ENCODE assay signal across 12 cellular contexts in the genomic region with DNA sequence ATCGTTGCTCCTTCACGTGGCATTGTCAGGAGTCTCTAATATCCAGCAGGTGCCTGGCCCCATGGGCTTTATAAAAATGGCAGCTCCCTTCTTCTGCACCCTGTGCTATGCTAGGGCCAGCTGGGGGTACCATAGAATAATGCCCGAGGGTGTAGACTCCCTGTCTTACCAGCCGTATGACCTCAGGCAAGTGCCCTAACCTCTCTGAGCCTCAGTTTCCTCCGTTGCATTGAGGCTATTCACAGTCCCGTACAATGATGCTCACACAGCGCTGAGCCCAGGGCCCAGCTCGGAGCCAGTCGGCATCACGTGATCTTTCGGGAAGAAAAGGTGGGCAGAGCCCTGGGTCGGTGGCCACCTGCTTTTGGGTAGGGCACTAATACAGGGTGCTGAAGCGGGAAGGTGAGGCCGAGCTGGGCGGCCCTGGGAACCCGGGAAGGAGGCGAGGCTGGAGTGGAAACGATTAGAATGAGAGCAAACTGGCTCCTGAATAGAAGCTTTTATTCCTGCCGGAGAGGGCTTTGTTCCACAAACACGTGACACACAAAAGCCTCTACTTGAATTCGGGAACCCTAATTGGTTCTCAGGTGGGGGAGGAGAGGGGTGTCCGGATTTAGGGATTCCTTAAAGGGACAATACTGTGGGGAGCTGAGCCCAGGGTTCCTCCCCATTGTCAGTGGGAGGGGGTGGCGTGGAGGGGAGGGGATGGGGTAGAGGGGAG. TPM values are rescaled to one million over a fixed set of nuclear protein-coding genes. Genes with fewer than 3 reads are reported as not detected.
DNase-seq lines count a peak whose midpoint lies in the region; ATAC-seq, FAIRE-seq and TF ChIP-seq lines count a peak whose summit lies in the region.
"Had no signal": no experiment of that assay in that cellular context is flagged by ENCODE, and none has a peak within 500 bp of the region (broad histone marks: within the 10 kb centered on the region; RNA-seq: fewer than 3 reads in every experiment).

No MANE protein-coding gene starts in this region.

- TF ChIP-seq CTCF in A549 (IDR thresholded peaks at IDR 0.05) (no peak), WTC11 (IDR thresholded peaks at IDR 0.05) (no peak), osteocyte (IDR thresholded peaks at IDR 0.05) (no peak)

- no peak overlapping the region for H3K4me3 ChIP-seq in A549
- H3K4me3 ChIP-seq: Peyer's patch had no signal

- no peak for TF ChIP-seq EP300 in A549 (IDR thresholded peaks at IDR 0.05)

- H3K4me1 ChIP-seq in A549 = peaks cover 5% of the 10 kb centered on the region; the same call in 1 of the 3 replicates
- H3K4me1 ChIP-seq: Peyer's patch had no signal

- CTCF ChIA-PET in A549 (lab: Yijun Ruan, JAX) = no interaction called here
- CTCF ChIA-PET in WTC11 (lab: Charles Lee) = interaction anchor here (0.6 to 2.5 kb wide), 16 partner anchors 19 to 270 kb away, joined by 3 to 25 read pairs (median 4); a partner anchor contains a TSS

- DNase-seq in A549 (ENCODE audit: low read depth in 1 of 2, low spot score in 1 of 2) (no peak), NCI-H1105 (lab: John Stamatoyannopoulos, UW) (peak; percentile 82), WTC11 (ENCODE audit: low spot score) (peak; percentile 79), islet precursor cell (peak; percentile 67), osteocyte (ENCODE audit: extremely low spot score, unreplicated experiment) (no peak), Kasumi-1 (lab: John Stamatoyannopoulos, UW) (no peak)
- DNase-seq in stimulated activated CD4-positive, alpha-beta T cell treated with anti-CD3 and anti-CD28 coated beads, Interleukin-4, amount 100 ng/mL, for 1 hour = no peak
- DNase-seq: activated B cell treated with CpG ODN at 0.5 μM for 24 hours; activated naive CD4-positive, alpha-beta T cell; Peyer's patch had no signal

- POLR2A ChIA-PET in A549 (lab: Yijun Ruan, JAX) (interaction anchor here (0.7 kb wide), 1 partner anchor 49 kb away, joined by 4 read pairs; a partner anchor contains a TSS), WTC11 (lab: Charles Lee) (interaction anchor here (0.6 to 1.6 kb wide), 17 partner anchors 8 to 614 kb away, joined by 3 to 14 read pairs (median 5); a partner anchor contains a TSS)

- H3K27me3 Mint-ChIP-seq in WTC11 (ENCODE audit: low read depth) (no peaks in the 10 kb centered on the region), osteocyte (ENCODE audit: unreplicated experiment) (peaks cover 37% of the 10 kb centered on the region)

- H3K36me3 Mint-ChIP-seq in WTC11 (no peaks in the 10 kb centered on the region), osteocyte (ENCODE audit: unreplicated experiment) (no peaks in the 10 kb centered on the region)

- TF ChIP-seq RAD21 in A549 (conservative IDR thresholded peaks at IDR 0.05 in 1 of 2, IDR thresholded peaks at IDR 0.05 in 1 of 2) = no peak

- TF ChIP-seq POLR2A in A549 (IDR thresholded peaks at IDR 0.05; ENCODE audit: low read length) = no peak

- peak overlapping the region; percentile 51 for H3K4me2 ChIP-seq in A549

- no peak overlapping the region for H3K27ac ChIP-seq in A549
- H3K27ac ChIP-seq: Peyer's patch had no signal

- peak overlapping the region; percentile 66 for H3K4me3 Mint-ChIP-seq in WTC11
- H3K4me3 Mint-ChIP-seq in osteocyte (ENCODE audit: unreplicated experiment) = no peak overlapping the region
- H3K4me3 Mint-ChIP-seq: activated B cell treated with CpG ODN at 0.5 μM for 24 hours had no signal

- H3K9me3 ChIP-seq in A549 = no peaks in the 10 kb centered on the region
- H3K9me3 ChIP-seq: Peyer's patch had no signal

- H3K9me3 Mint-ChIP-seq in WTC11 (no peaks in the 10 kb centered on the region), osteocyte (ENCODE audit: unreplicated experiment) (no peaks in the 10 kb centered on the region)
- H3K9me3 Mint-ChIP-seq: activated B cell treated with CpG ODN at 0.5 μM for 24 hours had no signal

- ATAC-seq in A549 (peak; percentile 39 to 49; a peak in 4 of 6 replicates), WTC11 (peak; percentile 87), HG03442 (IDR thresholded peaks at IDR 0.05; ENCODE audit: unreplicated experiment) (no peak)

- peak overlapping the region; percentile 96 for H3K27ac Mint-ChIP-seq in WTC11
- no peak overlapping the region for H3K27ac Mint-ChIP-seq in osteocyte (ENCODE audit: unreplicated experiment)
- H3K27ac Mint-ChIP-seq: activated B cell treated with CpG ODN at 0.5 μM for 24 hours had no signal

- 35% methylated on average over 22 of the region's 23 CpGs for WGBS in A549 (ENCODE audit: missing lambda C conversion rate)

- FAIRE-seq in A549 (lab: Jason Lieb, UNC) = no peak

- peaks cover 33% of the 10 kb centered on the region for H3K4me1 Mint-ChIP-seq in WTC11
- peaks cover 2% of the 10 kb centered on the region for H3K4me1 Mint-ChIP-seq in osteocyte (ENCODE audit: unreplicated experiment)

TF ChIP-seq in A549, 52 proteins besides CTCF, POLR2A, EP300 and RAD21:
- TF ChIP-seq, protein P1, sequence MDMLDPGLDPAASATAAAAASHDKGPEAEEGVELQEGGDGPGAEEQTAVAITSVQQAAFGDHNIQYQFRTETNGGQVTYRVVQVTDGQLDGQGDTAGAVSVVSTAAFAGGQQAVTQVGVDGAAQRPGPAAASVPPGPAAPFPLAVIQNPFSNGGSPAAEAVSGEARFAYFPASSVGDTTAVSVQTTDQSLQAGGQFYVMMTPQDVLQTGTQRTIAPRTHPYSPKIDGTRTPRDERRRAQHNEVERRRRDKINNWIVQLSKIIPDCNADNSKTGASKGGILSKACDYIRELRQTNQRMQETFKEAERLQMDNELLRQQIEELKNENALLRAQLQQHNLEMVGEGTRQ (IDR thresholded peaks at IDR 0.05) = peak; percentile 60
- no peak for TF ChIP-seq RFX5 (IDR thresholded peaks at IDR 0.05)

TF ChIP-seq in WTC11, 78 proteins besides CTCF, POLR2A, EP300 and RAD21 (continues in another document):
- TF ChIP-seq, protein P2, sequence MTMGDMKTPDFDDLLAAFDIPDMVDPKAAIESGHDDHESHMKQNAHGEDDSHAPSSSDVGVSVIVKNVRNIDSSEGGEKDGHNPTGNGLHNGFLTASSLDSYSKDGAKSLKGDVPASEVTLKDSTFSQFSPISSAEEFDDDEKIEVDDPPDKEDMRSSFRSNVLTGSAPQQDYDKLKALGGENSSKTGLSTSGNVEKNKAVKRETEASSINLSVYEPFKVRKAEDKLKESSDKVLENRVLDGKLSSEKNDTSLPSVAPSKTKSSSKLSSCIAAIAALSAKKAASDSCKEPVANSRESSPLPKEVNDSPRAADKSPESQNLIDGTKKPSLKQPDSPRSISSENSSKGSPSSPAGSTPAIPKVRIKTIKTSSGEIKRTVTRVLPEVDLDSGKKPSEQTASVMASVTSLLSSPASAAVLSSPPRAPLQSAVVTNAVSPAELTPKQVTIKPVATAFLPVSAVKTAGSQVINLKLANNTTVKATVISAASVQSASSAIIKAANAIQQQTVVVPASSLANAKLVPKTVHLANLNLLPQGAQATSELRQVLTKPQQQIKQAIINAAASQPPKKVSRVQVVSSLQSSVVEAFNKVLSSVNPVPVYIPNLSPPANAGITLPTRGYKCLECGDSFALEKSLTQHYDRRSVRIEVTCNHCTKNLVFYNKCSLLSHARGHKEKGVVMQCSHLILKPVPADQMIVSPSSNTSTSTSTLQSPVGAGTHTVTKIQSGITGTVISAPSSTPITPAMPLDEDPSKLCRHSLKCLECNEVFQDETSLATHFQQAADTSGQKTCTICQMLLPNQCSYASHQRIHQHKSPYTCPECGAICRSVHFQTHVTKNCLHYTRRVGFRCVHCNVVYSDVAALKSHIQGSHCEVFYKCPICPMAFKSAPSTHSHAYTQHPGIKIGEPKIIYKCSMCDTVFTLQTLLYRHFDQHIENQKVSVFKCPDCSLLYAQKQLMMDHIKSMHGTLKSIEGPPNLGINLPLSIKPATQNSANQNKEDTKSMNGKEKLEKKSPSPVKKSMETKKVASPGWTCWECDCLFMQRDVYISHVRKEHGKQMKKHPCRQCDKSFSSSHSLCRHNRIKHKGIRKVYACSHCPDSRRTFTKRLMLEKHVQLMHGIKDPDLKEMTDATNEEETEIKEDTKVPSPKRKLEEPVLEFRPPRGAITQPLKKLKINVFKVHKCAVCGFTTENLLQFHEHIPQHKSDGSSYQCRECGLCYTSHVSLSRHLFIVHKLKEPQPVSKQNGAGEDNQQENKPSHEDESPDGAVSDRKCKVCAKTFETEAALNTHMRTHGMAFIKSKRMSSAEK (CRISPR knock-in tag; IDR thresholded peaks at IDR 0.05; ENCODE audit: borderline replicate concordance) = peak; percentile 60; the same call in 1 of the 2 replicates
- TF ChIP-seq KAT7 (CRISPR knock-in tag; IDR thresholded peaks at IDR 0.05; ENCODE audit: borderline replicate concordance) = no peak
- TF ChIP-seq HMGA2 (CRISPR knock-in tag; IDR thresholded peaks at IDR 0.05) = no peak

RNA-seq across cellular contexts. Expression of a gene that starts 19.9 kb away (rescaled TPM):
- polyA plus RNA-seq in A549 (2011; rRNA removed) (0.44 and 0.72 TPM in 2 replicates), A549 (2017; fragmentation: RNase III; extraction: RNeasy Plus Mini Kit Qiagen cat#74134 plus additional on column Dnase treatment) (1.0 to 1.9 TPM (median 1.4 TPM) in 3 replicates)
- 1.0 TPM in 2 replicates for polyA plus RNA-seq in A549 (2012; cell fraction: cytosol; rRNA removed)
- 1.4 and 2.4 TPM in 2 replicates for polyA plus RNA-seq in A549 (2012; cell fraction: nucleus; rRNA removed)
- polyA minus RNA-seq in A549 (2011; rRNA and poly(A)+ RNA removed) = 0.91 and 1.8 TPM in 2 replicates
- total RNA-seq in WTC11 (2021) (64.5 to 71.9 TPM (median 71.5 TPM) in 3 replicates), osteocyte (1.0 and 1.3 TPM in 2 replicates)
- total RNA-seq: activated B cell treated with CpG ODN at 0.5 μM for 24 hours, LHCN-M2 had no signal

RNA-seq across cellular contexts. Expression of a gene that starts 49.0 kb away (rescaled TPM):
- polyA plus RNA-seq in A549 (2011; rRNA removed) (948 and 1,287 TPM in 2 replicates), A549 (2017; fragmentation: RNase III; extraction: RNeasy Plus Mini Kit Qiagen cat#74134 plus additional on column Dnase treatment) (709 to 768 TPM (median 759 TPM) in 3 replicates)
- 2,005 and 2,029 TPM in 2 replicates for polyA plus RNA-seq in A549 (2012; cell fraction: cytosol; rRNA removed)
- polyA plus RNA-seq in A549 (2012; cell fraction: nucleus; rRNA removed) = 3,876 and 3,914 TPM in 2 replicates
- 209 and 257 TPM in 2 replicates for polyA minus RNA-seq in A549 (2011; rRNA and poly(A)+ RNA removed)
- total RNA-seq in WTC11 (2021) (511 to 573 TPM (median 515 TPM) in 3 replicates), osteocyte (299 and 307 TPM in 2 replicates)

RNA-seq across cellular contexts. Expression of a gene that starts 57.3 kb away (rescaled TPM):
- polyA plus RNA-seq in A549 (2011; rRNA removed) = 97.9 and 114 TPM in 2 replicates
- polyA plus RNA-seq in A549 (2012; cell fraction: cytosol; rRNA removed) = 24.2 and 27.2 TPM in 2 replicates
- 6.6 and 9.9 TPM in 2 replicates for polyA plus RNA-seq in A549 (2012; cell fraction: nucleus; rRNA removed)
- 70.9 to 81.9 TPM (median 72.3 TPM) in 3 replicates for polyA plus RNA-seq in A549 (2017; fragmentation: RNase III; extraction: RNeasy Plus Mini Kit Qiagen cat#74134 plus additional on column Dnase treatment)
- 11.1 and 12.6 TPM in 2 replicates for polyA minus RNA-seq in A549 (2011; rRNA and poly(A)+ RNA removed)
- total RNA-seq in WTC11 (2021) = 59.5 to 75.3 TPM (median 60.4 TPM) in 3 replicates
- 23.9 and 25.6 TPM in 2 replicates for total RNA-seq in osteocyte

RNA-seq across cellular contexts. Expression of a gene that starts 57.4 kb away (rescaled TPM):
- 39.9 and 40.6 TPM in 2 replicates for polyA plus RNA-seq in A549 (2011; rRNA removed)
- 12.8 and 14.0 TPM in 2 replicates for polyA plus RNA-seq in A549 (2012; cell fraction: cytosol; rRNA removed)
- 8.3 and 10.1 TPM in 2 replicates for polyA plus RNA-seq in A549 (2012; cell fraction: nucleus; rRNA removed)
- polyA plus RNA-seq in A549 (2017; fragmentation: RNase III; extraction: RNeasy Plus Mini Kit Qiagen cat#74134 plus additional on column Dnase treatment) = 19.7 to 22.5 TPM (median 20.6 TPM) in 3 replicates
- 12.8 and 15.3 TPM in 2 replicates for polyA minus RNA-seq in A549 (2011; rRNA and poly(A)+ RNA removed)
- 29.8 to 36.9 TPM (median 33.9 TPM) in 3 replicates for total RNA-seq in WTC11 (2021)
- 16.1 and 21.1 TPM in 2 replicates for total RNA-seq in osteocyte

Comparison
In these comparisons a context has a peak if more than half of its experiments do, and no peak if none do; other contexts are left out.
1. DNase-seq: peak in NCI-H1105 (single experiment), WTC11 (single experiment) and islet precursor cell (single experiment); none in A549 (0 of 2), stimulated activated CD4-positive, alpha-beta T cell treated with anti-CD3 and anti-CD28 coated beads, Interleukin-4, amount 100 ng/mL, for 1 hour (single experiment), osteocyte (single experiment) and Kasumi-1 (0 of 2).
2. RNA of a gene that starts 19.9 kb away (total RNA-seq): 64.5 to 71.9 TPM in WTC11; 1.0 to 1.3 TPM in osteocyte; every median in the first group is over 10 times any median in the second.